Comparison of ENCODE assay signal across 21 cellular contexts in the genomic region with DNA sequence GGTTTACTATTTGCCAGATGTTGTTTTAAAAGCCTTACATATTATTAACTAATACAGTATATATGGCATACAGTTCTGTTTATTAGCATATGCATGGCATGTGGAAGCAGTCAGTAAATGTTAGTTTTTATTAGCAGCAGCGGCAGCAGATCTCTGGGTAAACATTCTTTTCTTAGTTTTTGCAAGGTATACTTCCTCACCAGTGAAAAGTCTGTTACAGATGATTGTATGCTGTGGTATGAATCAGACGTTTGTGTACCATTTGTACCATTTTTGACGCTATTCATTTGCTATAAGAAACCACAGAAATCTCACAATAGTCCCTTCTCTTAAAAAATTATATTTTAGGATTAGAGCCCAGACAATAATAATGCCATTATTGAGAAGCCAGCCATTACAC. TPM values are rescaled to one million over a fixed set of nuclear protein-coding genes. Genes with fewer than 3 reads are reported as not detected.
A peak's percentile ranks its signal among the peaks of the same experiment; 100 is the strongest.
DNase-seq lines count a peak whose midpoint lies in the region; ATAC-seq, FAIRE-seq and TF ChIP-seq lines count a peak whose summit lies in the region.
"Had no signal": no experiment of that assay in that cellular context is flagged by ENCODE, and none has a peak within 500 bp of the region (broad histone marks: within the 10 kb centered on the region; RNA-seq: fewer than 3 reads in every experiment).

No MANE protein-coding gene starts in this region.

- intact Hi-C loops in transverse colon (cut with DNase I; ENCODE audit: low total_unique reads), result no loop called here

- H3K4me3 ChIP-seq in LNCaP clone FGC (ENCODE audit: low read depth, low read length) (peak overlapping the region; percentile 4; the same call in 1 of the 2 replicates), bronchial epithelial cell (ENCODE audit: low read depth, low read length) (no peak overlapping the region), muscle layer of duodenum (ENCODE audit: low read depth in 1 of 2, low read length in 2 of 2) (no peak overlapping the region), transverse colon (no peak overlapping the region)
- H3K4me3 ChIP-seq: testis had no signal

- in situ Hi-C loops in transverse colon (cut with MboI; ENCODE audit: low pct_ligation_motif_present in 1 of 4, low pct_unique_long_range_greater_than_20kb in 1 of 4, low sequenced_read_pairs in 3 of 4), result no loop called here

- ATAC-seq in HG02938 (IDR thresholded peaks at IDR 0.05; ENCODE audit: unreplicated experiment) (no peak), GM18873 (IDR thresholded peaks at IDR 0.05; ENCODE audit: low FRiP score, unreplicated experiment) (no peak)
- ATAC-seq: activated T-cell treated with anti-CD3 and anti-CD28 coated beads, Interleukin-2, amount 50 U/mL, for 72 hours; T-cell had no signal

- TF ChIP-seq CTCF in LNCaP clone FGC (IDR thresholded peaks at IDR 0.05; ENCODE audit: control insufficient read depth, extremely low read depth, insufficient read depth) (no peak), bronchial epithelial cell (IDR thresholded peaks at IDR 0.05; ENCODE audit: insufficient read depth, low read length, severe bottlenecking) (no peak), transverse colon (IDR thresholded peaks at IDR 0.05) (no peak)

- WGBS in transverse colon (ENCODE audit: low coverage in 1 of 2), 2 donors, result 34 to 41% methylated on average over 3 of the region's 3 CpGs

- H3K27ac ChIP-seq in muscle layer of duodenum (ENCODE audit: low read length) (peak overlapping the region; percentile 74), transverse colon (peak overlapping the region in 3 of 4 donors; percentile 62 to 74 (median 68))
- H3K27ac ChIP-seq: KMS-11 had no signal

- TF ChIP-seq EP300 in transverse colon (IDR thresholded peaks at IDR 0.05; ENCODE audit: low read depth), result no peak

- H3K9me3 ChIP-seq in muscle layer of duodenum (ENCODE audit: control insufficient read depth in 1 of 2, low read length in 2 of 2) (no peaks in the 10 kb centered on the region), transverse colon (no peaks in the 10 kb centered on the region)
- H3K9me3 ChIP-seq: testis had no signal

- H3K4me1 ChIP-seq in muscle layer of duodenum (ENCODE audit: control insufficient read depth in 1 of 2, insufficient read depth in 2 of 2, low read length in 2 of 2) (peaks cover 10 to 13% of the 10 kb centered on the region in 2 donors), transverse colon (peaks cover 13 to 48% (median 31%) of the 10 kb centered on the region in 4 donors)

- FAIRE-seq in bronchial epithelial cell (lab: Jason Lieb, UNC), result no peak

- TF ChIP-seq POLR2A in transverse colon (IDR thresholded peaks at IDR 0.05), result no peak

- DNase-seq in LNCaP clone FGC (ENCODE audit: low read depth), result no peak
- peak; percentile 40 for DNase-seq in bronchial epithelial cell (ENCODE audit: low read depth)
- DNase-seq in transverse colon, result no peak
- DNase-seq in nucleus accumbens (lab: John Stamatoyannopoulos, UW), result no peak
- DNase-seq: activated CD4-positive, alpha-beta T cell treated with anti-CD3 and anti-CD28 coated beads for 4 hours; activated naive CD4-positive, alpha-beta T cell treated with anti-CD3 and anti-CD28 coated beads, Interleukin-2, amount 50 U/mL, for 16 hours; activated T-cell treated with anti-CD3 and anti-CD28 coated beads, Interleukin-2, amount 50 U/mL, for 72 hours; CD4-positive, alpha-beta T cell; cortex of kidney; DMS153; GOT3; NCI-H146; NCI-H2171 treated with DMSO at 0.1 percent for 48 hours; NCI-H526 treated with DMSO at 0.1 percent for 48 hours; SHP77; T-cell; testis had no signal

- H3K27me3 ChIP-seq in bronchial epithelial cell (ENCODE audit: control insufficient read depth, insufficient read depth, low read length) (no peaks in the 10 kb centered on the region), muscle layer of duodenum (ENCODE audit: low read depth, low read length) (no peaks in the 10 kb centered on the region), transverse colon (no peaks in the 10 kb centered on the region)
- H3K27me3 ChIP-seq: testis had no signal

- H3K36me3 ChIP-seq in bronchial epithelial cell (ENCODE audit: control insufficient read depth, insufficient read depth, low read length), result no peaks in the 10 kb centered on the region
- peaks cover 6 to 19% of the 10 kb centered on the region in 2 donors for H3K36me3 ChIP-seq in muscle layer of duodenum (ENCODE audit: control insufficient read depth in 1 of 2, insufficient read depth in 2 of 2, low read length in 2 of 2)
- no peaks in the 10 kb centered on the region for H3K36me3 ChIP-seq in transverse colon

RNA-seq across cellular contexts. Expression of a gene that starts 17.8 kb away (rescaled TPM):
- total RNA-seq in bronchial epithelial cell (23.7 and 25.0 TPM in 2 replicates), transverse colon (10 to 100 TPM; 18.5 to 51.8 (median 40.9) TPM)
